10 cellular contexts compared by ENCODE assay signal in genomic region chr14:56172571-56172971, GRCh38. TPM values are rescaled to one million over a fixed set of nuclear protein-coding genes. Genes with fewer than 3 reads are reported as not detected.
DNase-seq lines count a peak whose midpoint lies in the region; ATAC-seq and TF ChIP-seq lines count a peak whose summit lies in the region.
"Had no signal": no experiment of that assay in that cellular context is flagged by ENCODE, and none has a peak within 500 bp of the region (broad histone marks: within the 10 kb centered on the region; RNA-seq: fewer than 3 reads in every experiment).

No MANE protein-coding gene starts in this region.

- no peak for TF ChIP-seq CTCF in left ventricle myocardium inferior (IDR thresholded peaks at IDR 0.05; ENCODE audit: borderline replicate concordance)

- peaks cover 1% of the 10 kb centered on the region for H3K9me3 Mint-ChIP-seq in activated T-helper 2 cell treated with anti-CD3 and anti-CD28 coated beads, Interferon-gamma antibody, Interleukin-2, Interleukin-4, amounts not matched to agents 10 μg/mL and 5 μg/mL and 100 μg/mL, durations not matched to agents 14 hours and 24 hours and 36 hours
- H3K9me3 Mint-ChIP-seq: activated B cell treated with CpG ODN at 0.5 μM for 24 hours had no signal

- peaks cover 1% of the 10 kb centered on the region for H3K36me3 Mint-ChIP-seq in activated T-helper 2 cell treated with anti-CD3 and anti-CD28 coated beads, Interferon-gamma antibody, Interleukin-2, Interleukin-4, amounts not matched to agents 10 μg/mL and 5 μg/mL and 100 μg/mL, durations not matched to agents 14 hours and 24 hours and 36 hours (ENCODE audit: low read depth)
- H3K36me3 Mint-ChIP-seq in T-helper 17 cell (ENCODE audit: low read depth), result no peaks in the 10 kb centered on the region

- H3K27ac ChIP-seq in left ventricle myocardium inferior (replicated peaks), result no peak overlapping the region
- no peak overlapping the region for H3K27ac ChIP-seq in right cardiac atrium (ENCODE audit: low read length)

- 30% methylated on average over 3 of the region's 3 CpGs for WGBS in right cardiac atrium

- DNase-seq in Right ventricle myocardium inferior (ENCODE audit: missing footprints) (no peak), left ventricle myocardium inferior (no peak), right cardiac atrium (no peak), T-helper 17 cell (no peak), left colon (no peak), SHP77 treated with DMSO at 0.1 percent for 48 hours (lab: John Stamatoyannopoulos, UW) (no peak)
- DNase-seq in activated T-helper 2 cell treated with anti-CD3 and anti-CD28 coated beads, Interferon-gamma antibody, Interleukin-2, Interleukin-4, amounts not matched to agents 10 μg/mL and 5 μg/mL and 100 μg/mL, durations not matched to agents 14 hours and 24 hours and 36 hours (ENCODE audit: low spot score), result no peak
- DNase-seq: activated B cell treated with CpG ODN at 0.5 μM for 24 hours, NCI-H187 treated with DMSO at 0.1 percent for 48 hours had no signal

- no peaks in the 10 kb centered on the region for H3K27me3 Mint-ChIP-seq in activated T-helper 2 cell treated with anti-CD3 and anti-CD28 coated beads, Interferon-gamma antibody, Interleukin-2, Interleukin-4, amounts not matched to agents 10 μg/mL and 5 μg/mL and 100 μg/mL, durations not matched to agents 14 hours and 24 hours and 36 hours (ENCODE audit: low read depth)
- no peaks in the 10 kb centered on the region for H3K27me3 Mint-ChIP-seq in T-helper 17 cell
- H3K27me3 Mint-ChIP-seq: activated B cell treated with CpG ODN at 0.5 μM for 24 hours had no signal

- H3K36me3 ChIP-seq in left ventricle myocardium inferior, result no peaks in the 10 kb centered on the region

- H3K27me3 ChIP-seq in left ventricle myocardium inferior (ENCODE audit: low read depth), result no peaks in the 10 kb centered on the region
- H3K27me3 ChIP-seq in right cardiac atrium (ENCODE audit: control insufficient read depth, insufficient read depth), result no peaks in the 10 kb centered on the region

- no peak overlapping the region for H3K4me3 Mint-ChIP-seq in activated T-helper 2 cell treated with anti-CD3 and anti-CD28 coated beads, Interferon-gamma antibody, Interleukin-2, Interleukin-4, amounts not matched to agents 10 μg/mL and 5 μg/mL and 100 μg/mL, durations not matched to agents 14 hours and 24 hours and 36 hours (ENCODE audit: low read depth)
- no peak overlapping the region for H3K4me3 Mint-ChIP-seq in T-helper 17 cell
- H3K4me3 Mint-ChIP-seq: activated B cell treated with CpG ODN at 0.5 μM for 24 hours had no signal

- H3K27ac Mint-ChIP-seq in activated T-helper 2 cell treated with anti-CD3 and anti-CD28 coated beads, Interferon-gamma antibody, Interleukin-2, Interleukin-4, amounts not matched to agents 10 μg/mL and 5 μg/mL and 100 μg/mL, durations not matched to agents 14 hours and 24 hours and 36 hours, result peak overlapping the region; percentile 78
- no peak overlapping the region for H3K27ac Mint-ChIP-seq in T-helper 17 cell
- H3K27ac Mint-ChIP-seq: activated B cell treated with CpG ODN at 0.5 μM for 24 hours had no signal

- intact Hi-C loops in Right ventricle myocardium inferior (cut with DNase I), result no loop called here
- intact Hi-C loops in left ventricle myocardium inferior (cut with micrococcal nuclease), result no loop called here
- intact Hi-C loops in activated T-helper 2 cell treated with anti-CD3 and anti-CD28 coated beads, Interferon-gamma antibody, Interleukin-2, Interleukin-4, amounts not matched to agents 10 μg/mL and 5 μg/mL and 100 μg/mL, durations not matched to agents 14 hours and 24 hours and 36 hours (cut with micrococcal nuclease), result loop anchor here (2.0 to 10.0 kb wide), 2 partner anchors 42 to 168 kb away; no protein-coding TSS in a partner anchor
- intact Hi-C loops in right cardiac atrium (cut with DNase I), result no loop called here
- intact Hi-C loops in left colon (cut with DNase I, micrococcal nuclease), result no loop called here

- peaks cover 24% of the 10 kb centered on the region for H3K4me1 Mint-ChIP-seq in activated T-helper 2 cell treated with anti-CD3 and anti-CD28 coated beads, Interferon-gamma antibody, Interleukin-2, Interleukin-4, amounts not matched to agents 10 μg/mL and 5 μg/mL and 100 μg/mL, durations not matched to agents 14 hours and 24 hours and 36 hours (ENCODE audit: low read depth)
- H3K4me1 Mint-ChIP-seq in T-helper 17 cell, result peaks cover 26% of the 10 kb centered on the region

- H3K4me1 ChIP-seq in left ventricle myocardium inferior (peaks cover 19% of the 10 kb centered on the region), right cardiac atrium (ENCODE audit: control insufficient read depth, insufficient read depth, low read length) (peaks cover 2% of the 10 kb centered on the region)

- H3K4me3 ChIP-seq in left ventricle myocardium inferior (no peak overlapping the region), right cardiac atrium (ENCODE audit: low read length) (no peak overlapping the region)

- H3K9me3 ChIP-seq in left ventricle myocardium inferior (replicated peaks), result no peaks in the 10 kb centered on the region
- no peaks in the 10 kb centered on the region for H3K9me3 ChIP-seq in right cardiac atrium (ENCODE audit: control insufficient read depth, low read length)
- no peaks in the 10 kb centered on the region for H3K9me3 ChIP-seq in T-helper 17 cell (ENCODE audit: control insufficient read depth, low read length, poor library complexity, severe bottlenecking)

- peak; percentile 33 for ATAC-seq in Right ventricle myocardium inferior
- peak; percentile 43 to 90 for ATAC-seq in right cardiac atrium
- no peak for ATAC-seq in T-helper 17 cell
- ATAC-seq in left colon, result no peak
- ATAC-seq in GM21360 (IDR thresholded peaks at IDR 0.05; ENCODE audit: unreplicated experiment), result no peak

RNA-seq across cellular contexts. Expression of gene PELI2, which starts 54.4 kb away (rescaled TPM):
- 3.2 TPM for total RNA-seq in Right ventricle myocardium inferior
- total RNA-seq in left ventricle myocardium inferior, result 2.0 TPM
- total RNA-seq in activated T-helper 2 cell treated with anti-CD3 and anti-CD28 coated beads, Interferon-gamma antibody, Interleukin-2, Interleukin-4, amounts not matched to agents 10 μg/mL and 5 μg/mL and 100 μg/mL, durations not matched to agents 14 hours and 24 hours and 36 hours, result 2.3 and 2.8 TPM in 2 replicates
- total RNA-seq in right cardiac atrium, result 1 to 10 TPM; 4.5 to 6.8 (median 4.8) TPM
- 1.4 TPM for polyA plus RNA-seq in right cardiac atrium
- total RNA-seq in T-helper 17 cell, result 10 to 100 TPM; 11.2 to 26.3 TPM
- total RNA-seq in left colon, result 10 to 100 TPM; 12.2 to 22.7 TPM

Comparison
In these comparisons a context has a peak if more than half of its experiments do, and no peak if none do; other contexts are left out.
1. ATAC-seq: peak in Right ventricle myocardium inferior (single experiment) and right cardiac atrium (2 of 2); none in T-helper 17 cell (single experiment), left colon (single experiment) and GM21360 (single experiment).